8 cellular contexts compared by ENCODE assay signal in the genomic region with DNA sequence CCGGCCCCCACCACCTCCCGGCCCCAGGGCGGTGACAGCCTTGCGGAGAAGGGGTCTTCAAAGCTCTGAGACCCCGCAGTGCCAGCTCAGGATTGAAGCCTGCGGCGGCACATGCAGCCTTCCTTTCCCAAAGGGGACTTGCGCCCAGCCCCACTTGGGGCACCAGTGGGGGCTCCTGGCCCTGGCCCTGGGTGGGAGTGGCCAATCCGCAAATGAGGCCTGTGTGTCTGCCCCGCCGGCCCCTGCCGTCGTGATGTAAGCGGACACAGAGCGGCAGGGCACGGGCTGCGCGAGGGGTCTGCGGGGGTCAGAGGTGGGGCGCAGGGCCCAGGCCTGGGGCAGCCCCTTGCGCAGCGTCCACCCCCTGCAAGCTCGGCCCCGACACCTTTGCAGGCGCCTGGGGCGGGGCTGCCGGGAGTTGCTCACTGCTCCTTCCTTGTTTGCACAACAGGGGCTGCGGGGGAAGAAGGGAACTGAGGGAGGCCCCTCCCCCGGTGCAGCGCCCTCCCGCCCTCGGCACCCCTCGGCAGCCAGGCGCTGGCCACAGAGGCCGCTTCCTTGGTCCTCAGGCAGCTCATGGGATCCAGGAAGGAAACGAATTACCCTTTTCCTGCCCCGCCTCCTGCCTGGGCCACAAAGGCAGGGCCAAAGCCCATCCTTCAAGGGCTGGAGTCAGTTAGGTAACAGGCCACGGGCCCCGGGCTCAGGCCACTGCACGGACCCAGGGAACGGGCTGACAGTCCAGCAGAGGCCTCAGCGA. TPM values are rescaled to one million over a fixed set of nuclear protein-coding genes. Genes with fewer than 3 reads are reported as not detected.
A peak's percentile ranks its signal among the peaks of the same experiment; 100 is the strongest.
DNase-seq lines count a peak whose midpoint lies in the region; ATAC-seq lines count a peak whose summit lies in the region.

No MANE protein-coding gene starts in this region.

- H3K4me1 ChIP-seq in right cardiac atrium (ENCODE audit: control insufficient read depth, insufficient read depth, low read length): peaks cover 4% of the 10 kb centered on the region

- peaks cover 14% of the 10 kb centered on the region for H3K4me1 Mint-ChIP-seq in activated T-helper 1 cell treated with anti-CD3 and anti-CD28 coated beads, Interleukin-12 subunit alpha, Interleukin-12 subunit beta, Interleukin-2, Interleukin-4 antibody, amounts not matched to agents 30 ng/mL and 10 ng/mL and 1 ng/mL, durations not matched to agents 14 hours and 24 hours and 36 hours (ENCODE audit: low read depth)

- intact Hi-C loops in activated T-helper 1 cell treated with anti-CD3 and anti-CD28 coated beads, Interleukin-12 subunit alpha, Interleukin-12 subunit beta, Interleukin-2, Interleukin-4 antibody, amounts not matched to agents 30 ng/mL and 10 ng/mL and 1 ng/mL, durations not matched to agents 14 hours and 24 hours and 36 hours (cut with micrococcal nuclease): no loop called here
- intact Hi-C loops in right cardiac atrium (cut with DNase I): loop anchor here (10.0 kb wide), 2 partner anchors 63 to 93 kb away; no protein-coding TSS in a partner anchor

- DNase-seq in COLO668 (lab: John Stamatoyannopoulos, UW; ENCODE audit: unreplicated experiment) (peak; percentile 32), right cardiac atrium (peak; percentile 88 to 93 (median 93)), retina (peak; percentile 60), KG1 (lab: John Stamatoyannopoulos, UW) (no peak), LoVo (ENCODE audit: low spot score) (no peak), putamen (ENCODE audit: low spot score) (no peak)
- DNase-seq in activated T-helper 1 cell treated with anti-CD3 and anti-CD28 coated beads, Interleukin-12 subunit alpha, Interleukin-12 subunit beta, Interleukin-2, Interleukin-4 antibody, amounts not matched to agents 30 ng/mL and 10 ng/mL and 1 ng/mL, durations not matched to agents 14 hours and 24 hours and 36 hours (ENCODE audit: low spot score): no peak

- H3K27ac ChIP-seq in right cardiac atrium (ENCODE audit: low read length): peak overlapping the region; percentile 91

- peak overlapping the region; percentile 69 for H3K4me3 ChIP-seq in right cardiac atrium (ENCODE audit: low read length)

- H3K9me3 Mint-ChIP-seq in activated T-helper 1 cell treated with anti-CD3 and anti-CD28 coated beads, Interleukin-12 subunit alpha, Interleukin-12 subunit beta, Interleukin-2, Interleukin-4 antibody, amounts not matched to agents 30 ng/mL and 10 ng/mL and 1 ng/mL, durations not matched to agents 14 hours and 24 hours and 36 hours: no peaks in the 10 kb centered on the region

- H3K36me3 Mint-ChIP-seq in activated T-helper 1 cell treated with anti-CD3 and anti-CD28 coated beads, Interleukin-12 subunit alpha, Interleukin-12 subunit beta, Interleukin-2, Interleukin-4 antibody, amounts not matched to agents 30 ng/mL and 10 ng/mL and 1 ng/mL, durations not matched to agents 14 hours and 24 hours and 36 hours (ENCODE audit: low read depth): peaks cover 4% of the 10 kb centered on the region

- 5% methylated on average over 42 of the region's 42 CpGs for WGBS in right cardiac atrium

- H3K27me3 Mint-ChIP-seq in activated T-helper 1 cell treated with anti-CD3 and anti-CD28 coated beads, Interleukin-12 subunit alpha, Interleukin-12 subunit beta, Interleukin-2, Interleukin-4 antibody, amounts not matched to agents 30 ng/mL and 10 ng/mL and 1 ng/mL, durations not matched to agents 14 hours and 24 hours and 36 hours (ENCODE audit: insufficient read depth): no peaks in the 10 kb centered on the region

- ATAC-seq in HG03460 (IDR thresholded peaks at IDR 0.05; ENCODE audit: unreplicated experiment) (peak; percentile 2), right cardiac atrium (peak; percentile 42 to 48)

- H3K27ac Mint-ChIP-seq in activated T-helper 1 cell treated with anti-CD3 and anti-CD28 coated beads, Interleukin-12 subunit alpha, Interleukin-12 subunit beta, Interleukin-2, Interleukin-4 antibody, amounts not matched to agents 30 ng/mL and 10 ng/mL and 1 ng/mL, durations not matched to agents 14 hours and 24 hours and 36 hours: no peak overlapping the region

- no peaks in the 10 kb centered on the region for H3K27me3 ChIP-seq in right cardiac atrium (ENCODE audit: control insufficient read depth, insufficient read depth)

- peak overlapping the region; percentile 26 for H3K4me3 Mint-ChIP-seq in activated T-helper 1 cell treated with anti-CD3 and anti-CD28 coated beads, Interleukin-12 subunit alpha, Interleukin-12 subunit beta, Interleukin-2, Interleukin-4 antibody, amounts not matched to agents 30 ng/mL and 10 ng/mL and 1 ng/mL, durations not matched to agents 14 hours and 24 hours and 36 hours

- H3K9me3 ChIP-seq in right cardiac atrium (ENCODE audit: control insufficient read depth, low read length): no peaks in the 10 kb centered on the region

RNA-seq across cellular contexts. Expression of a gene that starts 2.9 kb away (rescaled TPM):
- 111 and 115 TPM in 2 replicates for total RNA-seq in activated T-helper 1 cell treated with anti-CD3 and anti-CD28 coated beads, Interleukin-12 subunit alpha, Interleukin-12 subunit beta, Interleukin-2, Interleukin-4 antibody, amounts not matched to agents 30 ng/mL and 10 ng/mL and 1 ng/mL, durations not matched to agents 14 hours and 24 hours and 36 hours
- 10 to 100 TPM; 13.6 to 23.7 (median 18.0) TPM for total RNA-seq in right cardiac atrium
- polyA plus RNA-seq in right cardiac atrium: 18.8 TPM

RNA-seq across cellular contexts. Expression of a gene that starts 19.1 kb away (rescaled TPM):
- total RNA-seq in activated T-helper 1 cell treated with anti-CD3 and anti-CD28 coated beads, Interleukin-12 subunit alpha, Interleukin-12 subunit beta, Interleukin-2, Interleukin-4 antibody, amounts not matched to agents 30 ng/mL and 10 ng/mL and 1 ng/mL, durations not matched to agents 14 hours and 24 hours and 36 hours: 59.5 and 60.8 TPM in 2 replicates
- 10 to 100 TPM; 14.8 to 17.3 (median 16.5) TPM for total RNA-seq in right cardiac atrium
- 12.1 TPM for polyA plus RNA-seq in right cardiac atrium

RNA-seq across cellular contexts. Expression of a gene that starts 41.8 kb away (rescaled TPM):
- 154 and 161 TPM in 2 replicates for total RNA-seq in activated T-helper 1 cell treated with anti-CD3 and anti-CD28 coated beads, Interleukin-12 subunit alpha, Interleukin-12 subunit beta, Interleukin-2, Interleukin-4 antibody, amounts not matched to agents 30 ng/mL and 10 ng/mL and 1 ng/mL, durations not matched to agents 14 hours and 24 hours and 36 hours
- total RNA-seq in right cardiac atrium: 10 to 100 TPM; 68.8 to 81.7 (median 77.4) TPM
- 61.7 TPM for polyA plus RNA-seq in right cardiac atrium

Comparison
In these comparisons a context has a peak if more than half of its experiments do, and no peak if none do; other contexts are left out.
1. DNase-seq: peak in COLO668 (single experiment), right cardiac atrium (3 of 3) and retina (single experiment); none in activated T-helper 1 cell treated with anti-CD3 and anti-CD28 coated beads, Interleukin-12 subunit alpha, Interleukin-12 subunit beta, Interleukin-2, Interleukin-4 antibody, amounts not matched to agents 30 ng/mL and 10 ng/mL and 1 ng/mL, durations not matched to agents 14 hours and 24 hours and 36 hours (single experiment), KG1 (single experiment), LoVo (single experiment) and putamen (single experiment).